9 cellular contexts compared by ENCODE assay signal in the genomic region with DNA sequence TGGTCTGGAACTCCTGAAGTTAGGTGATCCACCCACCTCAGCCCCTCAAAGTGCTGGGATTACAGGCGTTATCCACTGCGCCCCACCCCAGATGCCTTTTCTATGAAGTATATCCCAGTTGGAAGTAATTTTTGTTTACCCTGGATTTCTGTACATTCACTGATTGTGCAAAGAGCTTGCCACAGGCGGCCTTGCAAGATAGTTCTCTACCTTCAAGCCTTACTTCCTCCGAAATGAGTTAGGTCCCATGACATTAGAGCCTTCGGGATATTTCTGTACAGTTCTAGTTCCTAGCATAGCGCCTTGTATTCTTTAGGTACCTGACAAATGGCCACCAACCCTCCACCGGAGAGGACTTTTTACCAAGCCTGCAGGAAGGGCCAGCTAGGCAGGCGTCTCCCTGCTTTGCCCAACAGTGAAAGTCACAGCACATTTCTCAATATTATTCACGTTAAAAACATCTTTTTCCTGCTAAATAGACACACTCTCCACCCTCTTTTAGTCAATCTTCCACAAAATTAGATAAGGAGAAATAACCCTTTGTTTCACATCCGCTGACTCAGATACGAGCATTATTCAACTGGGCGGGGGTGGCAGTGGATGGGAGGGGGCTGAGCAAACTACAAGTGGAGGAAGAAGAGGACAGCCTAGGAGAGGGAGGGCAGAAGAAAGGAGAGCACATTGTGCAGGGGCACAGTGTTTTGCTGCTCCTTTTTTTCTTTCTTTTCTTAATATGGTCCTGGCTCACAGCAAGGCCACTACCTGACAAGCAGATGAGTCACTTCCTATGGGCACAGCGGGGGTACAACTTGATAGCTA. TPM values are rescaled to one million over a fixed set of nuclear protein-coding genes. Genes with fewer than 3 reads are reported as not detected.
DNase-seq lines count a peak whose midpoint lies in the region; ATAC-seq, FAIRE-seq and TF ChIP-seq lines count a peak whose summit lies in the region.
"Had no signal": no experiment of that assay in that cellular context is flagged by ENCODE, and none has a peak within 500 bp of the region (broad histone marks: within the 10 kb centered on the region; RNA-seq: fewer than 3 reads in every experiment).

No MANE protein-coding gene starts in this region.

- H3K9ac ChIP-seq in HepG2 (ENCODE audit: insufficient read depth, low read depth, low read length): 0 out of 2 replicates have a peak overlapping the region, but pooled peaks have one; percentile 0

- TF ChIP-seq RAD21 in HepG2 (CRISPR knock-in tag; IDR thresholded peaks at IDR 0.05): no peak

- H3K79me2 ChIP-seq in HepG2 (ENCODE audit: insufficient read depth, low read length): no peaks in the 10 kb centered on the region

- in situ Hi-C loops in G401 (cut with HindIII; ENCODE audit: low sequenced_read_pairs): no loop called here
- in situ Hi-C loops in HepG2 (cut with HindIII; ENCODE audit: extremely low pct_ligation_motif_present, low pct_unique_long_range_greater_than_20kb): no loop called here
- in situ Hi-C loops in GM13977 (cut with MboI; ENCODE audit: low pct_unique_long_range_greater_than_20kb, low sequenced_read_pairs, unreplicated experiment): no loop called here

- H3K4me1 ChIP-seq in HepG2 (ENCODE audit: insufficient read depth, low read length) (peaks cover 42% of the 10 kb centered on the region), BE2C (no peaks in the 10 kb centered on the region)

- POLR2A ChIA-PET in HepG2 (lab: Yijun Ruan, JAX): interaction anchor here (1.1 to 2.4 kb wide), 4 partner anchors 38 to 99 kb away, joined by 3 to 19 read pairs (median 4); partner anchors contain the start of genes CAPRIN2 and IPO8

- H3K36me3 ChIP-seq in bronchial epithelial cell (ENCODE audit: control insufficient read depth, insufficient read depth, low read length): no peaks in the 10 kb centered on the region
- H3K36me3 ChIP-seq in HepG2 (replicated peaks in 1 of 2; ENCODE audit: control insufficient read depth in 1 of 2, insufficient read depth in 2 of 2, low read length in 2 of 2): no peaks in the 10 kb centered on the region
- H3K36me3 ChIP-seq in BE2C: no peaks in the 10 kb centered on the region
- H3K36me3 ChIP-seq: neutrophil had no signal

- WGBS in HepG2 (ENCODE audit: low lambda C conversion rate): 9% methylated on average over 13 of the region's 13 CpGs

- ATAC-seq in HepG2: peak; percentile 22

- TF ChIP-seq CTCF in bronchial epithelial cell (IDR thresholded peaks at IDR 0.05; ENCODE audit: insufficient read depth, low read length, severe bottlenecking) (no peak), HepG2 (CRISPR knock-in tag; IDR thresholded peaks at IDR 0.05) (no peak), BE2C (IDR thresholded peaks at IDR 0.05; ENCODE audit: low read depth, low read length) (no peak), GM13977 (IDR thresholded peaks at IDR 0.05; ENCODE audit: extremely low read depth, insufficient read depth, missing control alignments) (no peak)

- peak overlapping the region; percentile 87 for H3K4me2 ChIP-seq in HepG2 (ENCODE audit: low read depth, low read length)

- intact Hi-C loops in HepG2 (cut with micrococcal nuclease; ENCODE audit: unreplicated experiment): loop anchor here (10.0 kb wide), 1 partner anchor 100 kb away; the partner anchor contains the start of gene IPO8

- no peaks in the 10 kb centered on the region for H4K20me1 ChIP-seq in HepG2 (ENCODE audit: insufficient read depth, low read length)

- FAIRE-seq in bronchial epithelial cell (lab: Jason Lieb, UNC) (no peak), HepG2 (lab: Jason Lieb, UNC) (peak; percentile 18)

- H2AFZ ChIP-seq in HepG2 (ENCODE audit: low read length): no peak overlapping the region

- H3K27ac ChIP-seq in HepG2 (ENCODE audit: extremely low read length, insufficient read depth, low read length): no peak overlapping the region
- H3K27ac ChIP-seq: neutrophil had no signal

- H3K9me3 ChIP-seq in HepG2 (ENCODE audit: low read length): no peaks in the 10 kb centered on the region
- H3K9me3 ChIP-seq in BE2C: no peaks in the 10 kb centered on the region
- H3K9me3 ChIP-seq: neutrophil had no signal

- no peak for TF ChIP-seq POLR2A in HepG2 (IDR thresholded peaks at IDR 0.05; ENCODE audit: insufficient read depth in 1 of 2, low read depth in 2 of 2, low read length in 2 of 2)

- BruUV-seq in HepG2 (replicated peaks; lab: Mats Ljungman, UMichigan): no TSS peak

- H3K4me3 ChIP-seq in bronchial epithelial cell (ENCODE audit: low read depth, low read length): peak overlapping the region; percentile 76
- H3K4me3 ChIP-seq in HepG2 (replicated peaks in 1 of 3; ENCODE audit: insufficient read depth in 1 of 3, low read depth in 2 of 3, low read length in 3 of 3): peak overlapping the region; percentile 46 to 77 (median 64)
- no peak overlapping the region for H3K4me3 ChIP-seq in BE2C (ENCODE audit: low read depth, low read length)

- DNase-seq in G401 (ENCODE audit: low spot score) (peak; percentile 88), NOMO-1 (lab: John Stamatoyannopoulos, UW; ENCODE audit: unreplicated experiment in 2 of 2) (peak; percentile 42 to 58), bronchial epithelial cell (ENCODE audit: low read depth) (peak; percentile 94), HepG2 (ENCODE audit: low spot score) (peak; percentile 67), BE2C (no peak), NCI-H524 (lab: John Stamatoyannopoulos, UW) (no peak), GM13977 (ENCODE audit: low spot score) (no peak)
- no peak for DNase-seq in effector CD4-positive, alpha-beta T cell

- TF ChIP-seq EP300 in HepG2 (IDR thresholded peaks at IDR 0.05; ENCODE audit: low read depth in 2 of 2, low read length in 2 of 2) (no peak), HepG2 (CRISPR knock-in tag; IDR thresholded peaks at IDR 0.05; ENCODE audit: borderline replicate concordance) (no peak)

- H3K27me3 ChIP-seq in bronchial epithelial cell (ENCODE audit: control insufficient read depth, insufficient read depth, low read length) (no peaks in the 10 kb centered on the region), HepG2 (ENCODE audit: control insufficient read depth in 1 of 2, insufficient read depth in 2 of 2, low read length in 2 of 2) (no peaks in the 10 kb centered on the region), BE2C (peaks cover 15% of the 10 kb centered on the region)

- CTCF ChIA-PET in HepG2 (lab: Yijun Ruan, JAX; ENCODE audit: low intra/inter-chr PET ratio, low total read pairs): no interaction called here

TF ChIP-seq in HepG2, 621 proteins besides CTCF, POLR2A, EP300 and RAD21 (continues in another document):
- TF ChIP-seq, protein P1, sequence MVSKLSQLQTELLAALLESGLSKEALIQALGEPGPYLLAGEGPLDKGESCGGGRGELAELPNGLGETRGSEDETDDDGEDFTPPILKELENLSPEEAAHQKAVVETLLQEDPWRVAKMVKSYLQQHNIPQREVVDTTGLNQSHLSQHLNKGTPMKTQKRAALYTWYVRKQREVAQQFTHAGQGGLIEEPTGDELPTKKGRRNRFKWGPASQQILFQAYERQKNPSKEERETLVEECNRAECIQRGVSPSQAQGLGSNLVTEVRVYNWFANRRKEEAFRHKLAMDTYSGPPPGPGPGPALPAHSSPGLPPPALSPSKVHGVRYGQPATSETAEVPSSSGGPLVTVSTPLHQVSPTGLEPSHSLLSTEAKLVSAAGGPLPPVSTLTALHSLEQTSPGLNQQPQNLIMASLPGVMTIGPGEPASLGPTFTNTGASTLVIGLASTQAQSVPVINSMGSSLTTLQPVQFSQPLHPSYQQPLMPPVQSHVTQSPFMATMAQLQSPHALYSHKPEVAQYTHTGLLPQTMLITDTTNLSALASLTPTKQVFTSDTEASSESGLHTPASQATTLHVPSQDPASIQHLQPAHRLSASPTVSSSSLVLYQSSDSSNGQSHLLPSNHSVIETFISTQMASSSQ (IDR thresholded peaks at IDR 0.05; ENCODE audit: low read depth): no peak
- TF ChIP-seq, protein P1 (CRISPR knock-in tag; IDR thresholded peaks at IDR 0.05; ENCODE audit: borderline replicate concordance): no peak

RNA-seq across cellular contexts. Expression of gene CAPRIN2, which starts 40.0 kb away (rescaled TPM):
- total RNA-seq in G401 (2014; rRNA removed; shearing (Covaris generic)): 13.5 and 18.0 TPM in 2 replicates
- 26.2 and 31.9 TPM in 2 replicates for total RNA-seq in bronchial epithelial cell
- 12.0 and 21.7 TPM in 2 replicates for total RNA-seq in HepG2 (2016; rRNA removed; fragmentation: Illumina TruSeq; extraction: Trizol)
- 23.4 and 24.3 TPM in 2 replicates for total RNA-seq in HepG2 (2016; cell fraction: cytosol; rRNA removed; fragmentation: Illumina TruSeq; extraction: Trizol; ENCODE audit: low read depth)
- 14.1 and 22.8 TPM in 2 replicates for total RNA-seq in HepG2 (2016; cell fraction: insoluble cytoplasmic fraction; rRNA removed; fragmentation: Illumina TruSeq; extraction: Trizol)
- 20.0 and 22.6 TPM in 2 replicates for total RNA-seq in HepG2 (2016; cell fraction: membrane; rRNA removed; fragmentation: Illumina TruSeq; extraction: Trizol)
- 43.3 and 48.9 TPM in 2 replicates for total RNA-seq in HepG2 (2016; cell fraction: nucleus; rRNA removed; fragmentation: Illumina TruSeq; extraction: Trizol)
- polyA plus RNA-seq in HepG2 (2011; rRNA removed): 25.7 and 30.6 TPM in 2 replicates
- polyA plus RNA-seq in HepG2 (2011; cell fraction: cytosol; rRNA removed): 4.9 and 5.5 TPM in 2 replicates
- 102 and 115 TPM in 2 replicates for polyA plus RNA-seq in HepG2 (2011; cell fraction: nucleus; rRNA removed)
- polyA plus RNA-seq in HepG2 (2012): 15.7 and 23.2 TPM in 2 replicates
- polyA plus RNA-seq in HepG2 (2016; cell fraction: cytosol; fragmentation: Illumina TruSeq; extraction: Trizol; ENCODE audit: low read depth): 1.3 and 1.7 TPM in 2 replicates
- 9.7 and 12.3 TPM in 2 replicates for polyA plus RNA-seq in HepG2 (2016; cell fraction: insoluble cytoplasmic fraction; fragmentation: Illumina TruSeq; extraction: Trizol; ENCODE audit: low read depth)
- polyA plus RNA-seq in HepG2 (2016; cell fraction: membrane; fragmentation: Illumina TruSeq; extraction: Trizol; ENCODE audit: low read depth): 4.0 and 4.7 TPM in 2 replicates
- polyA plus RNA-seq in HepG2 (2016; cell fraction: nucleus; fragmentation: Illumina TruSeq; extraction: Trizol; ENCODE audit: insufficient read depth, low read depth): 105 and 125 TPM in 2 replicates
- polyA minus RNA-seq in HepG2 (2011; rRNA and poly(A)+ RNA removed; ENCODE audit: low replicate concordance): 7.2 and 8.3 TPM in 2 replicates
- 7.0 and 7.4 TPM in 2 replicates for polyA minus RNA-seq in HepG2 (2011; cell fraction: cytosol; rRNA and poly(A)+ RNA removed)
- polyA minus RNA-seq in HepG2 (2011; cell fraction: nucleus; rRNA and poly(A)+ RNA removed): 66.3 and 86.5 TPM in 2 replicates
- polyA plus RNA-seq in BE2C (2012; ENCODE audit: insufficient read depth, insufficient read length, low read depth): 8.9 TPM

Comparison
In these comparisons a context has a peak if more than half of its experiments do, and no peak if none do; other contexts are left out.
1. DNase-seq: peak in G401 (single experiment), NOMO-1 (2 of 2), bronchial epithelial cell (single experiment) and HepG2 (single experiment); none in BE2C (single experiment), NCI-H524 (0 of 2), GM13977 (single experiment) and effector CD4-positive, alpha-beta T cell (single experiment).